14 cellular contexts compared by ENCODE assay signal in genomic region chr20:13286052-13286451, GRCh38.
"Had no signal": no experiment of that assay in that cellular context is flagged by ENCODE, and none has a peak within 500 bp of the region (broad histone marks: within the 10 kb centered on the region; RNA-seq: fewer than 3 reads in every experiment).

No MANE protein-coding gene starts in this region.

- H3K9me3 ChIP-seq: mucosa of descending colon, neutrophil, psoas muscle, right lobe of liver, testis had no signal

- H3K27me3 ChIP-seq: neutrophil, right lobe of liver, testis had no signal

- H3K36me3 ChIP-seq: neutrophil, right lobe of liver had no signal

- H3K27ac ChIP-seq: neutrophil, psoas muscle, testis had no signal

- DNase-seq: effector memory CD8-positive, alpha-beta T cell; erythroblast; foreskin melanocyte; head of caudate nucleus; hippocampal formation; mucosa of descending colon; naive thymus-derived CD8-positive, alpha-beta T cell; psoas muscle; retina; stimulated activated CD4-positive, alpha-beta T cell treated with anti-CD3 and anti-CD28 coated beads, Interleukin-4, amount 100 ng/mL, for 24 hours; testis; trophoblast cell had no signal

- H3K4me3 ChIP-seq: mucosa of descending colon, psoas muscle, right lobe of liver, testis had no signal

- H3K4me1 ChIP-seq: psoas muscle, testis had no signal
